8 cellular contexts compared by ENCODE assay signal in genomic region chr1:119648620-119649004, GRCh38. TPM values are rescaled to one million over a fixed set of nuclear protein-coding genes. Genes with fewer than 3 reads are reported as not detected.
A peak's percentile ranks its signal among the peaks of the same experiment; 100 is the strongest.
DNase-seq lines count a peak whose midpoint lies in the region; ATAC-seq and TF ChIP-seq lines count a peak whose summit lies in the region.

No MANE protein-coding gene starts in this region.

- TF ChIP-seq CTCF in LNCaP clone FGC (IDR thresholded peaks at IDR 0.05; ENCODE audit: control insufficient read depth, extremely low read depth, insufficient read depth), result no peak
- no peak for TF ChIP-seq CTCF in GM10266 (IDR thresholded peaks at IDR 0.05; ENCODE audit: control insufficient read depth, insufficient read depth, low read depth, missing control alignments)

- peaks cover 0 to 18% (median 7%) of the 10 kb centered on the region in 7 donors for H3K4me1 Mint-ChIP-seq in naive thymus-derived CD4-positive, alpha-beta T cell

- intact Hi-C loops in naive thymus-derived CD4-positive, alpha-beta T cell (cut with micrococcal nuclease), result no loop called here

- H3K27me3 ChIP-seq in duodenal mucosa (ENCODE audit: control insufficient read depth in 1 of 2, insufficient read depth in 2 of 2, low read length in 2 of 2), result peaks cover 0 to 4% of the 10 kb centered on the region in 2 donors
- peaks cover 0 to 21% of the 10 kb centered on the region in 2 donors for H3K27me3 ChIP-seq in naive thymus-derived CD4-positive, alpha-beta T cell (ENCODE audit: control insufficient read depth in 2 of 2, insufficient read depth in 2 of 2, low read length in 2 of 2)

- H3K36me3 ChIP-seq in duodenal mucosa (ENCODE audit: control insufficient read depth in 1 of 2, insufficient read depth in 2 of 2, low read length in 2 of 2), result no peaks in the 10 kb centered on the region
- H3K36me3 ChIP-seq in naive thymus-derived CD4-positive, alpha-beta T cell (ENCODE audit: control insufficient read depth in 2 of 3, insufficient read depth in 3 of 3, low read length in 3 of 3), result no peaks in the 10 kb centered on the region

- H3K4me3 ChIP-seq in LNCaP clone FGC (ENCODE audit: low read depth, low read length) (peak overlapping the region; percentile 90), duodenal mucosa (ENCODE audit: low read depth in 1 of 2, low read length in 2 of 2) (peak overlapping the region; percentile 65 to 75)
- no peak overlapping the region for H3K4me3 ChIP-seq in naive thymus-derived CD4-positive, alpha-beta T cell (ENCODE audit: low read length)

- H3K4me3 Mint-ChIP-seq in naive thymus-derived CD4-positive, alpha-beta T cell, result peak overlapping the region; percentile 35 to 74 (median 66)

- POLR2A ChIA-PET in naive thymus-derived CD4-positive, alpha-beta T cell (lab: Charles Lee), result no interaction called here

- peaks cover 0 to 4% (median 0%) of the 10 kb centered on the region in 11 donors for H3K9me3 Mint-ChIP-seq in naive thymus-derived CD4-positive, alpha-beta T cell

- ATAC-seq in naive thymus-derived CD4-positive, alpha-beta T cell, result no peak

- H3K9ac ChIP-seq in duodenal mucosa (ENCODE audit: low read depth in 1 of 2, low read length in 2 of 2), result peak overlapping the region; percentile 55 to 58

- H3K27me3 Mint-ChIP-seq in naive thymus-derived CD4-positive, alpha-beta T cell, result peaks cover 66 to 88% (median 79%) of the 10 kb centered on the region in 5 donors

- peak overlapping the region; percentile 58 for H3K27ac ChIP-seq in duodenal mucosa (ENCODE audit: low read depth, low read length)
- H3K27ac ChIP-seq in naive thymus-derived CD4-positive, alpha-beta T cell (ENCODE audit: low read depth, low read length), result no peak overlapping the region

- H3K36me3 Mint-ChIP-seq in naive thymus-derived CD4-positive, alpha-beta T cell, result peaks cover 0 to 5% (median 0%) of the 10 kb centered on the region in 5 donors

- CTCF ChIA-PET in naive thymus-derived CD4-positive, alpha-beta T cell (lab: Charles Lee), result no interaction called here

- H3K27ac Mint-ChIP-seq in naive thymus-derived CD4-positive, alpha-beta T cell, result no peak overlapping the region

- DNase-seq in AG20443 (ENCODE audit: low spot score) (peak; percentile 26), LNCaP clone FGC (ENCODE audit: low read depth) (no peak), cerebellar nuclear complex (lab: John Stamatoyannopoulos, UW) (no peak), GM10266 (ENCODE audit: extremely low spot score) (no peak), KBM-7 (no peak)
- DNase-seq in naive thymus-derived CD4-positive, alpha-beta T cell, result no peak
- no peak for DNase-seq in stimulated activated CD4-positive, alpha-beta T cell treated with anti-CD3 and anti-CD28 coated beads, Interleukin-15, amount 100 ng/mL, for 24 hours

- H3K9me3 ChIP-seq in duodenal mucosa (ENCODE audit: control insufficient read depth in 1 of 2, low read length in 2 of 2), result no peaks in the 10 kb centered on the region
- H3K9me3 ChIP-seq in naive thymus-derived CD4-positive, alpha-beta T cell (ENCODE audit: control insufficient read depth in 2 of 3, low read length in 3 of 3), result no peaks in the 10 kb centered on the region

- H3K4me1 ChIP-seq in duodenal mucosa (ENCODE audit: control insufficient read depth in 1 of 2, insufficient read depth in 2 of 2, low read length in 2 of 2), result peaks cover 10 to 16% of the 10 kb centered on the region in 2 donors
- H3K4me1 ChIP-seq in naive thymus-derived CD4-positive, alpha-beta T cell (ENCODE audit: control insufficient read depth in 2 of 2, insufficient read depth in 2 of 2, low read length in 2 of 2), result peaks cover 0 to 3% of the 10 kb centered on the region in 2 donors

- in situ Hi-C loops in KBM-7 (cut with MboI; ENCODE audit: low pct_unique_long_range_greater_than_20kb, low sequenced_read_pairs), result no loop called here

RNA-seq across cellular contexts. Expression of gene ZNF697, which starts 0.5 kb away (rescaled TPM):
- total RNA-seq in naive thymus-derived CD4-positive, alpha-beta T cell, result 1 to 10 TPM in 1 of 5 experiments, under 1 TPM in 4; 0.08 to 2.1 (median 0.24) TPM
- not detected for polyA plus RNA-seq in naive thymus-derived CD4-positive, alpha-beta T cell
